In genomic region chr12:69821441-69822204, GRCh38 we compare ENCODE assay signal across 11 cellular contexts. TPM values are rescaled to one million over a fixed set of nuclear protein-coding genes. Genes with fewer than 3 reads are reported as not detected.
DNase-seq lines count a peak whose midpoint lies in the region; ATAC-seq and TF ChIP-seq lines count a peak whose summit lies in the region.
"Had no signal": no experiment of that assay in that cellular context is flagged by ENCODE, and none has a peak within 500 bp of the region (broad histone marks: within the 10 kb centered on the region; RNA-seq: fewer than 3 reads in every experiment).

No MANE protein-coding gene starts in this region.

- POLR2A ChIA-PET in OCI-LY7 (lab: Charles Lee) = interaction anchor here (0.6 to 1.4 kb wide), 2 partner anchors 9 to 190 kb away, joined by 4 to 5 read pairs; no protein-coding TSS in a partner anchor

- no peaks in the 10 kb centered on the region for H3K79me2 ChIP-seq in OCI-LY7 (ENCODE audit: insufficient read depth, low read depth, low read length)

- H3K9me3 Mint-ChIP-seq in activated T-helper 1 cell treated with anti-CD3 and anti-CD28 coated beads, Interleukin-12 subunit alpha, Interleukin-12 subunit beta, Interleukin-2, Interleukin-4 antibody, amounts not matched to agents 30 ng/mL and 10 ng/mL and 1 ng/mL, durations not matched to agents 14 hours and 24 hours and 36 hours = no peaks in the 10 kb centered on the region

- BruUV-seq in OCI-LY7 (replicated peaks; lab: Mats Ljungman, UMichigan) = no TSS peak

- no peak overlapping the region for H3K27ac Mint-ChIP-seq in activated T-helper 1 cell treated with anti-CD3 and anti-CD28 coated beads, Interleukin-12 subunit alpha, Interleukin-12 subunit beta, Interleukin-2, Interleukin-4 antibody, amounts not matched to agents 30 ng/mL and 10 ng/mL and 1 ng/mL, durations not matched to agents 14 hours and 24 hours and 36 hours

- H3K4me1 Mint-ChIP-seq in activated T-helper 1 cell treated with anti-CD3 and anti-CD28 coated beads, Interleukin-12 subunit alpha, Interleukin-12 subunit beta, Interleukin-2, Interleukin-4 antibody, amounts not matched to agents 30 ng/mL and 10 ng/mL and 1 ng/mL, durations not matched to agents 14 hours and 24 hours and 36 hours (ENCODE audit: low read depth) = no peaks in the 10 kb centered on the region

- H2AFZ ChIP-seq in OCI-LY7 (ENCODE audit: low read length) = no peak overlapping the region

- H3K4me3 Mint-ChIP-seq in activated T-helper 1 cell treated with anti-CD3 and anti-CD28 coated beads, Interleukin-12 subunit alpha, Interleukin-12 subunit beta, Interleukin-2, Interleukin-4 antibody, amounts not matched to agents 30 ng/mL and 10 ng/mL and 1 ng/mL, durations not matched to agents 14 hours and 24 hours and 36 hours = no peak overlapping the region

- H3K9me2 ChIP-seq in OCI-LY7 (ENCODE audit: insufficient read depth, low read length) = no peaks in the 10 kb centered on the region

- H3K9me3 ChIP-seq in OCI-LY7 (ENCODE audit: low read length) (no peaks in the 10 kb centered on the region), suprapubic skin (no peaks in the 10 kb centered on the region)
- H3K9me3 ChIP-seq: ovary, Peyer's patch had no signal

- no peak for TF ChIP-seq CTCF in AG10803 (conservative IDR thresholded peaks at IDR 0.05; ENCODE audit: low read length)
- TF ChIP-seq CTCF in astrocyte of the cerebellum (IDR thresholded peaks at IDR 0.05; ENCODE audit: low read depth, low read length, missing control alignments) = no peak
- TF ChIP-seq CTCF in OCI-LY7 (conservative IDR thresholded peaks at IDR 0.05; ENCODE audit: low read length) = no peak
- no peak for TF ChIP-seq CTCF in suprapubic skin (IDR thresholded peaks at IDR 0.05)

- H3K36me3 Mint-ChIP-seq in activated T-helper 1 cell treated with anti-CD3 and anti-CD28 coated beads, Interleukin-12 subunit alpha, Interleukin-12 subunit beta, Interleukin-2, Interleukin-4 antibody, amounts not matched to agents 30 ng/mL and 10 ng/mL and 1 ng/mL, durations not matched to agents 14 hours and 24 hours and 36 hours (ENCODE audit: low read depth) = no peaks in the 10 kb centered on the region

- H3K4me1 ChIP-seq in OCI-LY7 (ENCODE audit: insufficient read depth, low read length, poor library complexity, severe bottlenecking) = no peaks in the 10 kb centered on the region
- H3K4me1 ChIP-seq in suprapubic skin = peaks cover 7% of the 10 kb centered on the region

- no peaks in the 10 kb centered on the region for H3K27me3 ChIP-seq in layer of hippocampus (ENCODE audit: control insufficient read depth, insufficient read depth, low read length)
- H3K27me3 ChIP-seq in suprapubic skin = no peaks in the 10 kb centered on the region
- H3K27me3 ChIP-seq: ovary, Peyer's patch had no signal

- WGBS in suprapubic skin = 38% methylated on average over 8 of the region's 8 CpGs

- CTCF ChIA-PET in OCI-LY7 (lab: Charles Lee; ENCODE audit: unreplicated experiment) = no interaction called here

- intact Hi-C loops in OCI-LY7 (cut with micrococcal nuclease; ENCODE audit: unreplicated experiment) = no loop called here
- intact Hi-C loops in activated T-helper 1 cell treated with anti-CD3 and anti-CD28 coated beads, Interleukin-12 subunit alpha, Interleukin-12 subunit beta, Interleukin-2, Interleukin-4 antibody, amounts not matched to agents 30 ng/mL and 10 ng/mL and 1 ng/mL, durations not matched to agents 14 hours and 24 hours and 36 hours (cut with micrococcal nuclease) = no loop called here

- no peak overlapping the region for H3K4me3 ChIP-seq in AG10803 (ENCODE audit: low read length)
- no peak overlapping the region for H3K4me3 ChIP-seq in astrocyte of the cerebellum (ENCODE audit: low read depth, low read length)
- H3K4me3 ChIP-seq in OCI-LY7 (ENCODE audit: low read depth, low read length, poor library complexity, severe bottlenecking) = no peak overlapping the region
- H3K4me3 ChIP-seq in suprapubic skin = no peak overlapping the region
- H3K4me3 ChIP-seq: ovary, Peyer's patch had no signal

- in situ Hi-C loops in astrocyte of the cerebellum (cut with HindIII; ENCODE audit: low sequenced_read_pairs) = no loop called here

- TF ChIP-seq POLR2A in suprapubic skin (IDR thresholded peaks at IDR 0.05) = no peak

- no peak for ATAC-seq in HG03280 (IDR thresholded peaks at IDR 0.05; ENCODE audit: unreplicated experiment)

- no peaks in the 10 kb centered on the region for H4K20me1 ChIP-seq in OCI-LY7 (ENCODE audit: insufficient read depth, low read length)

- H3K27ac ChIP-seq in layer of hippocampus (ENCODE audit: low read depth, low read length) (peak overlapping the region; percentile 72), OCI-LY7 (ENCODE audit: low read depth, low read length, poor library complexity, severe bottlenecking) (no peak overlapping the region), suprapubic skin (no peak overlapping the region)
- H3K27ac ChIP-seq: ovary, Peyer's patch had no signal

- peak; percentile 21 for DNase-seq in AG10803 (ENCODE audit: low read depth)
- DNase-seq in LHCN-M2 (ENCODE audit: low read depth) = peak; percentile 79
- peak; percentile 94 for DNase-seq in astrocyte of the cerebellum (ENCODE audit: low read depth)
- no peak for DNase-seq in OCI-LY7 (ENCODE audit: low spot score)
- no peak for DNase-seq in activated T-helper 1 cell treated with anti-CD3 and anti-CD28 coated beads, Interleukin-12 subunit alpha, Interleukin-12 subunit beta, Interleukin-2, Interleukin-4 antibody, amounts not matched to agents 30 ng/mL and 10 ng/mL and 1 ng/mL, durations not matched to agents 14 hours and 24 hours and 36 hours (ENCODE audit: low spot score)
- no peak for DNase-seq in suprapubic skin (ENCODE audit: low spot score in 2 of 2)
- DNase-seq: DMS53, ovary, Peyer's patch had no signal

- no peak overlapping the region for H3K4me2 ChIP-seq in OCI-LY7 (ENCODE audit: low read length)

- no peak for TF ChIP-seq EP300 in suprapubic skin (IDR thresholded peaks at IDR 0.05)

- H3K36me3 ChIP-seq in OCI-LY7 (ENCODE audit: insufficient read depth, low read length) = peaks cover 5% of the 10 kb centered on the region; the same call in 1 of the 2 replicates
- H3K36me3 ChIP-seq in suprapubic skin = no peaks in the 10 kb centered on the region
- H3K36me3 ChIP-seq: ovary had no signal

- no peaks in the 10 kb centered on the region for H3K27me3 Mint-ChIP-seq in activated T-helper 1 cell treated with anti-CD3 and anti-CD28 coated beads, Interleukin-12 subunit alpha, Interleukin-12 subunit beta, Interleukin-2, Interleukin-4 antibody, amounts not matched to agents 30 ng/mL and 10 ng/mL and 1 ng/mL, durations not matched to agents 14 hours and 24 hours and 36 hours (ENCODE audit: insufficient read depth)

RNA-seq across cellular contexts. Expression of gene MYRFL, which starts 3.4 kb away (rescaled TPM):
- not detected in 2 replicates for total RNA-seq in LHCN-M2 (2014; rRNA removed)
- polyA plus RNA-seq in LHCN-M2 (2012) = not detected
- 0.23 and 0.41 TPM in 2 replicates for total RNA-seq in OCI-LY7 (2014; rRNA removed; shearing (Covaris generic))
- not detected in 2 replicates for total RNA-seq in OCI-LY7 (2022)
- total RNA-seq in activated T-helper 1 cell treated with anti-CD3 and anti-CD28 coated beads, Interleukin-12 subunit alpha, Interleukin-12 subunit beta, Interleukin-2, Interleukin-4 antibody, amounts not matched to agents 30 ng/mL and 10 ng/mL and 1 ng/mL, durations not matched to agents 14 hours and 24 hours and 36 hours = not detected in 2 replicates
- total RNA-seq in suprapubic skin = 1 to 10 TPM in 2 of 4 donors, not detected in 2; 1.2 to 3.2 TPM

Comparison
In these comparisons a context has a peak if more than half of its experiments do, and no peak if none do; other contexts are left out.
1. DNase-seq: peak in AG10803 (single experiment), LHCN-M2 (single experiment) and astrocyte of the cerebellum (single experiment); none in OCI-LY7 (single experiment), activated T-helper 1 cell treated with anti-CD3 and anti-CD28 coated beads, Interleukin-12 subunit alpha, Interleukin-12 subunit beta, Interleukin-2, Interleukin-4 antibody, amounts not matched to agents 30 ng/mL and 10 ng/mL and 1 ng/mL, durations not matched to agents 14 hours and 24 hours and 36 hours (single experiment) and suprapubic skin (0 of 2).